In genomic region chr1:38806090-38806489, GRCh38 we compare ENCODE assay signal across 27 cellular contexts.
"Had no signal": no experiment of that assay in that cellular context is flagged by ENCODE, and none has a peak within 500 bp of the region (broad histone marks: within the 10 kb centered on the region; RNA-seq: fewer than 3 reads in every experiment).

No MANE protein-coding gene starts in this region.

- H3K27me3 ChIP-seq: testis had no signal

- H3K36me3 ChIP-seq: stomach, suprapubic skin, thoracic aorta, thyroid gland, tibial artery, tibial nerve, transverse colon, upper lobe of left lung, upper lobe of right lung, uterus, vagina had no signal

- H3K4me3 ChIP-seq: stomach, suprapubic skin, testis, thoracic aorta, thyroid gland, tibial artery, tibial nerve, transverse colon, upper lobe of left lung, upper lobe of right lung, uterus, vagina had no signal

- DNase-seq: stimulated activated CD4-positive, alpha-beta T cell treated with anti-CD3 and anti-CD28 coated beads, Interleukin-2, amount 100 ng/mL, for 48 hours; stimulated activated CD4-positive, alpha-beta T cell treated with anti-CD3 and anti-CD28 coated beads, Interleukin-4, amount 100 ng/mL, for 1 hour; stimulated activated CD4-positive, alpha-beta T cell treated with anti-CD3 and anti-CD28 coated beads, Interleukin-4, amount 100 ng/mL, for 24 hours; stimulated activated CD4-positive, alpha-beta T cell treated with anti-CD3 and anti-CD28 coated beads, Interleukin-4, amount 100 ng/mL, for 4 hours; stimulated activated CD8-positive, alpha-beta memory T cell treated with anti-CD3 and anti-CD28 coated beads, Interleukin-4, amount 100 ng/mL, for 48 hours; stimulated activated naive B cell treated with anti-CD40 and anti-IgM and Interleukin-4, amounts not matched to agents 10 μg/mL and 1 μg/mL and 100 μg/mL, for 72 hours; stimulated activated naive CD4-positive, alpha-beta T cell; stimulated activated naive CD4-positive, alpha-beta T cell treated with Interleukin-2 at 50 U/mL for 16 hours; stimulated activated naive CD8-positive, alpha-beta T cell treated with anti-CD3 and anti-CD28 coated beads, Interleukin-15, amount 100 ng/mL, for 72 hours; stimulated activated naive CD8-positive, alpha-beta T cell treated with anti-CD3 and anti-CD28 coated beads, Interleukin-15, Interleukin-2, amounts not matched to agents 100 U/mL and 50 U/mL, for 24 hours; stomach; substantia nigra; testis; thyroid gland; tibial artery; transverse colon; trophoblast cell; upper lobe of left lung; upper lobe of right lung; uterus had no signal

- H3K9me3 ChIP-seq: stomach, suprapubic skin, testis, thoracic aorta, thyroid gland, tibial artery, tibial nerve, transverse colon, upper lobe of left lung, upper lobe of right lung, uterus, vagina had no signal

- ATAC-seq: stimulated activated effector memory CD8-positive, alpha-beta T cell treated with anti-CD3 and anti-CD28 coated beads, Interleukin-12 subunit alpha, Interleukin-12 subunit beta, amount 100 ng/mL, for 72 hours; stimulated activated memory B cell treated with anti-CD40 and anti-IgM and Interleukin-4, amounts not matched to agents 10 μg/mL and 1 μg/mL and 100 μg/mL, for 72 hours; stimulated activated naive B cell treated with anti-CD40 and anti-IgM and Interleukin-4, amounts not matched to agents 10 μg/mL and 1 μg/mL and 100 μg/mL, for 72 hours; stimulated activated naive CD8-positive, alpha-beta T cell treated with anti-CD3 and anti-CD28 coated beads, Interleukin-15, amount 100 ng/mL, for 72 hours; stimulated activated naive CD8-positive, alpha-beta T cell treated with anti-CD3 and anti-CD28 coated beads, Interleukin-15, Interleukin-2, amounts not matched to agents 100 U/mL and 50 U/mL, for 24 hours; upper lobe of right lung had no signal

- FAIRE-seq: urothelium cell line had no signal

- H3K4me1 ChIP-seq: thyroid gland, uterus had no signal

- H3K27ac ChIP-seq: stomach, suprapubic skin, testis, thoracic aorta, thyroid gland, tibial artery, tibial nerve, transverse colon, upper lobe of left lung, upper lobe of right lung, uterus, vagina had no signal
